Comparison of ENCODE assay signal across 2 cellular contexts in the genomic region with DNA sequence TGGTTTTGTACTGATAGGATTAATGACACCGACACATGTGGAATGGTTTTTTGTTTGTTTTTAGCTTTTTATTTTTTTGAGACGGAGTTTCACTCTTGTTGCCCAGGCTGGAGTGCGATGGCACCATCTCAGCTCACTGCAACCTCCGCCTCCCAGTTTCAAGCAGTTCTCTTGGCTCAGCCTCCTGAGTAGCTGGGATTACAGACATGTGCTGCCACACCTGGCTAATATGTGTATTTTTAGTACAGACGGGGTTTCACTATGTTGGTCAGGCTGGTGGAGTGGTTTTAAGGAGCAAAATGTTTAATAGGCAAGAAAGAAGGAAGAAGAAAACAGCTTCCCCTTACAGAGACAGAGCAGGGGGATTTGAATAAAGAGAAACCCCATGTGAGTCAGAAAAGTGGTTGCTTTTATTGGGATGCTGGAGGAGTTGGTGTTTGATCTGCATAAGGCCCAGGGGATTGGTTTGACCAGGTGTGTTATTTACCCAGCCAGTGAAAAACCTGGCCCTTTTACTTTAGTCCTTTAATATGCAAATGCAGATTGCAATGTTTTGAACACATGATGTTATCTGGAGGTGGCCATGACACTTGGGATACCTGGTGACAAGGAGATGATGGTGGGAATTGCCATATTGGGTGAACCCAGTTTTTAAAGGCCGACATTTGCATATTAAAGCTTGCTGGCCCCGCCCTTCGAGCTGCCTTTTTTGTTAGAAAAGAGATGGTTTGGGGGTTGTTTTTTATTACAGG.
A peak's percentile ranks its signal among the peaks of the same experiment; 100 is the strongest.
TF ChIP-seq lines count a peak whose summit lies in the region.

No MANE protein-coding gene starts in this region.

TF ChIP-seq in A549, 52 proteins besides CTCF, POLR2A, EP300 and RAD21 (continued from another document):
- TF ChIP-seq MAFK (IDR thresholded peaks at IDR 0.05; ENCODE audit: partially characterized antibody) (no peak), CBX8 (IDR thresholded peaks at IDR 0.05) (no peak)

TF ChIP-seq in HCT116, 20 proteins besides CTCF, POLR2A, EP300 and RAD21 (continued from another document):
- TF ChIP-seq FOSL1 (IDR thresholded peaks at IDR 0.05; ENCODE audit: low read depth), result 0 out of 2 replicates have a peak, but pooled peaks have one; percentile 10
- TF ChIP-seq, protein P1, sequence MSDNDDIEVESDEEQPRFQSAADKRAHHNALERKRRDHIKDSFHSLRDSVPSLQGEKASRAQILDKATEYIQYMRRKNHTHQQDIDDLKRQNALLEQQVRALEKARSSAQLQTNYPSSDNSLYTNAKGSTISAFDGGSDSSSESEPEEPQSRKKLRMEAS (IDR thresholded peaks at IDR 0.05), result peak; percentile 35; the same call in 1 of the 2 replicates
- TF ChIP-seq SIN3A (IDR thresholded peaks at IDR 0.05; ENCODE audit: low read depth), result no peak
